20 cellular contexts compared by ENCODE assay signal in genomic region chr12:89846473-89846872, GRCh38.
DNase-seq lines count a peak whose midpoint lies in the region; ATAC-seq and TF ChIP-seq lines count a peak whose summit lies in the region.
"Had no signal": no experiment of that assay in that cellular context is flagged by ENCODE, and none has a peak within 500 bp of the region (broad histone marks: within the 10 kb centered on the region; RNA-seq: fewer than 3 reads in every experiment).

No MANE protein-coding gene starts in this region.

- peak overlapping the region in 1 of 2 donors; percentile 7 for H3K4me3 Mint-ChIP-seq in CD14-positive monocyte
- H3K4me3 Mint-ChIP-seq: CD4-positive, CD25-positive, alpha-beta regulatory T cell; H9 had no signal

- H3K36me3 ChIP-seq in OCI-LY7 (ENCODE audit: insufficient read depth, low read length), result no peaks in the 10 kb centered on the region
- no peaks in the 10 kb centered on the region for H3K36me3 ChIP-seq in neural cell (ENCODE audit: insufficient read depth, low read length)

- H4K20me1 ChIP-seq in OCI-LY7 (ENCODE audit: insufficient read depth, low read length), result no peaks in the 10 kb centered on the region
- H4K20me1 ChIP-seq in neural cell (ENCODE audit: insufficient read depth), result no peaks in the 10 kb centered on the region

- H3K9me3 ChIP-seq in OCI-LY7 (ENCODE audit: low read length) (no peaks in the 10 kb centered on the region), neural cell (ENCODE audit: low read length) (no peaks in the 10 kb centered on the region)

- CTCF ChIA-PET in OCI-LY7 (lab: Charles Lee; ENCODE audit: unreplicated experiment), result no interaction called here

- H3K4me1 ChIP-seq in OCI-LY7 (ENCODE audit: insufficient read depth, low read length, poor library complexity, severe bottlenecking), result peaks cover 6% of the 10 kb centered on the region

- H3K27ac ChIP-seq in OCI-LY7 (ENCODE audit: low read depth, low read length, poor library complexity, severe bottlenecking) (no peak overlapping the region), neural cell (ENCODE audit: low read length) (no peak overlapping the region)
- H3K27ac ChIP-seq: SK-N-MC had no signal

- peaks cover 11% of the 10 kb centered on the region for H3K4me1 Mint-ChIP-seq in CD14-positive monocyte
- H3K4me1 Mint-ChIP-seq: H9 had no signal

- POLR2A ChIA-PET in OCI-LY7 (lab: Charles Lee), result interaction anchor here (0.7 to 2.1 kb wide), 6 partner anchors 8 to 84 kb away, joined by 3 to 9 read pairs (median 3); no protein-coding TSS in a partner anchor

- H3K4me3 ChIP-seq in OCI-LY7 (ENCODE audit: low read depth, low read length, poor library complexity, severe bottlenecking) (no peak overlapping the region), neural cell (ENCODE audit: low read length) (no peak overlapping the region)
- H3K4me3 ChIP-seq: SK-N-MC had no signal

- intact Hi-C loops in CD14-positive monocyte (cut with micrococcal nuclease) (no loop called here), OCI-LY7 (cut with micrococcal nuclease; ENCODE audit: unreplicated experiment) (no loop called here)

- H3K79me2 ChIP-seq in OCI-LY7 (ENCODE audit: insufficient read depth, low read depth, low read length), result no peaks in the 10 kb centered on the region
- no peaks in the 10 kb centered on the region for H3K79me2 ChIP-seq in neural cell (replicated peaks; ENCODE audit: insufficient read depth, low read length)

- H2AFZ ChIP-seq in OCI-LY7 (ENCODE audit: low read length), result peak overlapping the region; percentile 56; the same call in 1 of the 2 replicates
- H2AFZ ChIP-seq in neural cell (ENCODE audit: low read depth, low read length), result no peak overlapping the region

- TF ChIP-seq RAD21 in neural cell (conservative IDR thresholded peaks at IDR 0.05), result no peak

- no peaks in the 10 kb centered on the region for H3K36me3 Mint-ChIP-seq in CD14-positive monocyte
- H3K36me3 Mint-ChIP-seq: CD4-positive, CD25-positive, alpha-beta regulatory T cell had no signal

- H3K9me2 ChIP-seq in OCI-LY7 (ENCODE audit: insufficient read depth, low read length) (no peaks in the 10 kb centered on the region), neural cell (ENCODE audit: insufficient read depth, low read length) (no peaks in the 10 kb centered on the region)

- BruUV-seq in OCI-LY7 (replicated peaks; lab: Mats Ljungman, UMichigan), result no TSS peak

- no peak overlapping the region for H3K9ac ChIP-seq in neural cell (ENCODE audit: low read length)

- H3F3A ChIP-seq in neural cell (ENCODE audit: insufficient read depth, low read length, poor library complexity, severe bottlenecking), result no peaks in the 10 kb centered on the region

- peak; percentile 99 for TF ChIP-seq EP300 in neural cell (conservative IDR thresholded peaks at IDR 0.05; ENCODE audit: poor library complexity, severe bottlenecking)

- H3K27me3 Mint-ChIP-seq in CD14-positive monocyte (ENCODE audit: low read depth in 3 of 3), result no peaks in the 10 kb centered on the region

- DNase-seq in CD14-positive monocyte (ENCODE audit: low spot score) (no peak), KBM-7 (peak; percentile 24), OCI-LY7 (ENCODE audit: low spot score) (no peak)
- DNase-seq: ACHN; CD4-positive, CD25-positive, alpha-beta regulatory T cell; COR-L47; DMS 273 treated with DMSO at 0.1 percent for 48 hours; DND-41; H9; NCI-H1417 treated with DMSO at 0.1 percent for 48 hours; NCI-H187 treated with DMSO at 0.1 percent for 48 hours; NCI-H226; NCI-H524; NCI-H82 had no signal

- no peaks in the 10 kb centered on the region for H3K9me3 Mint-ChIP-seq in CD14-positive monocyte
- H3K9me3 Mint-ChIP-seq: CD4-positive, CD25-positive, alpha-beta regulatory T cell; H9 had no signal

- in situ Hi-C loops in KBM-7 (cut with MboI; ENCODE audit: low pct_unique_long_range_greater_than_20kb, low sequenced_read_pairs), result no loop called here

- TF ChIP-seq CTCF in CD14-positive monocyte (IDR thresholded peaks at IDR 0.05) (no peak), OCI-LY7 (conservative IDR thresholded peaks at IDR 0.05; ENCODE audit: low read length) (no peak), neural cell (IDR thresholded peaks at IDR 0.05; ENCODE audit: poor library complexity, severe bottlenecking) (no peak)

- ATAC-seq in GM21526 (IDR thresholded peaks at IDR 0.05; ENCODE audit: low FRiP score, unreplicated experiment), result no peak
- ATAC-seq in HG03457 (IDR thresholded peaks at IDR 0.05; ENCODE audit: unreplicated experiment), result no peak
- no peak for ATAC-seq in HG03139 (IDR thresholded peaks at IDR 0.05; ENCODE audit: unreplicated experiment)
- ATAC-seq: Right ventricle myocardium inferior had no signal

- H3K27me3 ChIP-seq in neural cell (ENCODE audit: insufficient read depth, low read depth, low read length), result no peaks in the 10 kb centered on the region

- H3K4me2 ChIP-seq in OCI-LY7 (ENCODE audit: low read length) (no peak overlapping the region), neural cell (ENCODE audit: low read length) (no peak overlapping the region)

- H3K27ac Mint-ChIP-seq in CD14-positive monocyte, result peak overlapping the region in 6 of 7 donors; percentile 20 to 78 (median 31)
- H3K27ac Mint-ChIP-seq: CD4-positive, CD25-positive, alpha-beta regulatory T cell; H9 had no signal

TF ChIP-seq in neural cell, 6 proteins besides CTCF, POLR2A, EP300 and RAD21:
- no peak for TF ChIP-seq EZH2 (IDR thresholded peaks at IDR 0.05; ENCODE audit: borderline replicate concordance, insufficient read depth, low read length, poor library complexity, severe bottlenecking)
- no peak for TF ChIP-seq SMC3 (conservative IDR thresholded peaks at IDR 0.05; ENCODE audit: poor library complexity)
- peak; percentile 86 for TF ChIP-seq POLR2AphosphoS5 (IDR thresholded peaks at IDR 0.05)
- TF ChIP-seq MXI1 (conservative IDR thresholded peaks at IDR 0.05; ENCODE audit: poor library complexity, severe bottlenecking), result peak; percentile 28
- peak; percentile 23 for TF ChIP-seq REST (IDR thresholded peaks at IDR 0.05; ENCODE audit: borderline replicate concordance)
- TF ChIP-seq TAF1 (IDR thresholded peaks at IDR 0.05; ENCODE audit: low read depth), result no peak
TF ChIP-seq in neural cell: peak in this region for 3.
